12 cellular contexts compared by ENCODE assay signal in genomic region chr22:35777335-35777975, GRCh38. TPM values are rescaled to one million over a fixed set of nuclear protein-coding genes. Genes with fewer than 3 reads are reported as not detected.
DNase-seq lines count a peak whose midpoint lies in the region; ATAC-seq and TF ChIP-seq lines count a peak whose summit lies in the region.
"Had no signal": no experiment of that assay in that cellular context is flagged by ENCODE, and none has a peak within 500 bp of the region (broad histone marks: within the 10 kb centered on the region; RNA-seq: fewer than 3 reads in every experiment).

No MANE protein-coding gene starts in this region.

- DNase-seq in ACHN (peak; percentile 26), HS-5 (ENCODE audit: low read depth) (peak; percentile 77), astrocyte of the spinal cord (ENCODE audit: low read depth, low spot score) (peak; percentile 81), kidney epithelial cell (ENCODE audit: low read depth) (peak; percentile 65), NCI-H1105 treated with DMSO at 0.1 percent for 48 hours (lab: John Stamatoyannopoulos, UW) (no peak), cardiac septum (ENCODE audit: low spot score) (no peak), NCI-H2171 treated with DMSO at 0.1 percent for 48 hours (lab: John Stamatoyannopoulos, UW) (no peak)
- DNase-seq in activated T-cell treated with anti-CD3 and anti-CD28 coated beads, Interleukin-2, amount 50 U/mL, for 4 hours = no peak
- DNase-seq: activated naive CD4-positive, alpha-beta T cell treated with anti-CD3 and anti-CD28 coated beads, Interleukin-2, amount 50 U/mL, for 16 hours; NCI-H1417 treated with DMSO at 0.1 percent for 48 hours; upper lobe of left lung had no signal

- ATAC-seq in activated T-cell treated with anti-CD3 and anti-CD28 coated beads, Interleukin-2, amount 50 U/mL, for 4 hours = no peak

- H3K36me3 Mint-ChIP-seq in activated T-cell treated with anti-CD3 and anti-CD28 coated beads, Interleukin-2, amount 50 U/mL, for 4 hours (ENCODE audit: insufficient read depth) = no peaks in the 10 kb centered on the region

- no peak overlapping the region for H3K4me3 Mint-ChIP-seq in activated T-cell treated with anti-CD3 and anti-CD28 coated beads, Interleukin-2, amount 50 U/mL, for 4 hours

- no peaks in the 10 kb centered on the region for H3K27me3 ChIP-seq in kidney epithelial cell (ENCODE audit: control insufficient read depth, insufficient read depth, low read length)
- H3K27me3 ChIP-seq: upper lobe of left lung had no signal

- H3K4me3 ChIP-seq in astrocyte of the spinal cord (ENCODE audit: low read depth, low read length) (no peak overlapping the region), kidney epithelial cell (ENCODE audit: low read depth, low read length) (no peak overlapping the region)
- H3K4me3 ChIP-seq: skin epidermis, upper lobe of left lung had no signal

- intact Hi-C loops in cardiac septum (cut with DNase I) = no loop called here

- H3K9me3 Mint-ChIP-seq in activated T-cell treated with anti-CD3 and anti-CD28 coated beads, Interleukin-2, amount 50 U/mL, for 4 hours = no peaks in the 10 kb centered on the region

- no peak for TF ChIP-seq CTCF in astrocyte of the spinal cord (IDR thresholded peaks at IDR 0.05; ENCODE audit: low read depth, low read length)
- TF ChIP-seq CTCF in kidney epithelial cell (IDR thresholded peaks at IDR 0.05; ENCODE audit: insufficient read depth, low read length, poor library complexity, severe bottlenecking) = no peak

- no peaks in the 10 kb centered on the region for H3K4me1 Mint-ChIP-seq in activated T-cell treated with anti-CD3 and anti-CD28 coated beads, Interleukin-2, amount 50 U/mL, for 4 hours (ENCODE audit: low read depth)

- in situ Hi-C loops in ACHN (cut with HindIII; ENCODE audit: low pct_ligation_motif_present, low pct_unique_long_range_greater_than_20kb, low sequenced_read_pairs) = no loop called here
- in situ Hi-C loops in astrocyte of the spinal cord (cut with HindIII; ENCODE audit: low sequenced_read_pairs) = no loop called here

- peaks cover 5% of the 10 kb centered on the region for H3K27me3 Mint-ChIP-seq in activated T-cell treated with anti-CD3 and anti-CD28 coated beads, Interleukin-2, amount 50 U/mL, for 4 hours (ENCODE audit: low read depth)

- H3K36me3 ChIP-seq in kidney epithelial cell (ENCODE audit: control insufficient read depth, insufficient read depth, low read length) = no peaks in the 10 kb centered on the region

RNA-seq across cellular contexts. Expression of gene APOL5, which starts 59.8 kb away (rescaled TPM):
- total RNA-seq in kidney epithelial cell (not detected in 2 replicates), cardiac septum (not detected)
- not detected for total RNA-seq in activated T-cell treated with anti-CD3 and anti-CD28 coated beads, Interleukin-2, amount 50 U/mL, for 4 hours
- total RNA-seq: upper lobe of left lung had no signal

Comparison
In these comparisons a context has a peak if more than half of its experiments do, and no peak if none do; other contexts are left out.
1. DNase-seq: peak in ACHN (single experiment), HS-5 (single experiment), astrocyte of the spinal cord (single experiment) and kidney epithelial cell (single experiment); none in NCI-H1105 treated with DMSO at 0.1 percent for 48 hours (single experiment), activated T-cell treated with anti-CD3 and anti-CD28 coated beads, Interleukin-2, amount 50 U/mL, for 4 hours (single experiment), cardiac septum (single experiment) and NCI-H2171 treated with DMSO at 0.1 percent for 48 hours (single experiment).